Comparison of ENCODE assay signal across 11 cellular contexts in the genomic region with DNA sequence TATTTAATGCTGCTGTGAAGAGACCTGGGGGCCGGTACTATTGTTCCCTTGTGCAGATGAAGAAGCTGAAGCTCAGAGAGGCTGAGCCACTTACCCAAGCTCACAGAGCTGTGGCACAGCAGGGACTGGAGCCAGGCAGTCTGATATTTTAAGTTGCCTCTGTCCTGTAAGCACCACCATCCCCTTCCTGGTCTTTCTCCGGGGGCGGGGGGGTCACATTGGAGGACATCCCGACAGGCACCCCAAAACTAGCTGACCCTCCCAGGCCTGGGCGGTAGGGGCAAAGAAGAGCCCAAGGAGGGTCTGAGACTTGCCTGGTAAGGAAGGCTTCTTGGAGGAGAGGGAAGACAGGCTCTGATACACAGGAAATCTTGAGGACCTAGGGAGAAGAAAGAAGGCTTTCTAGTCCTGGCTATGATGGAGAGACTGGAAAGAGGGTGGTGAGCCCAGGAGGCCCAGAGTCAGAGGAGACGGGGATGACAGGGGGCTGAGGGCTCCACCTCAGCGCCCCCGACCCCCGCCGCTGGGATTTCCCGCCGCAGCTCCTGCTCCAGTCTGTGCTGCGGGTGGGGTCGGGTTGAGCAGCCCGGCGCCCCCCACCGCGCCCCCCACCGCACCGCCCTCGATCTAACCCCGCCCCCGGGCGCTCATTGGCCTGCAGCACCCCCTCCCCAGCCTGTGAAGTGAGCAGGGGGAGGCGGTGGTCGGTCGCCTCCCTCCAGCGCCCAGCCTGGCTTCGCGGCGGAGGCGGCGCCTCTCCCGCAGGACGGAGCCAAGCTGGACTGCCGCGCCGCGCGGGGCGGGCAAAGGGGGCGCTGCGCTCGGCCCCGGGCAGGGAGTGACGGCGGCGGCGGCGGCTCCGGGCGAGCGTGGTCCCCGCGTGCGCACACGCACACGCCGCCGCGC. TPM values are rescaled to one million over a fixed set of nuclear protein-coding genes. Genes with fewer than 3 reads are reported as not detected.
DNase-seq lines count a peak whose midpoint lies in the region; ATAC-seq and TF ChIP-seq lines count a peak whose summit lies in the region.
"Had no signal": no experiment of that assay in that cellular context is flagged by ENCODE, and none has a peak within 500 bp of the region (broad histone marks: within the 10 kb centered on the region; RNA-seq: fewer than 3 reads in every experiment).

Gene ADCYAP1R1, plus strand, starts transcription at position 711 of the 906 bp plus-strand sequence. CDS start 10,957 bp downstream, outside the sequence.

- ATAC-seq in aorta (ENCODE audit: low FRiP score) (peak; percentile 68), HG03342 (IDR thresholded peaks at IDR 0.05; ENCODE audit: unreplicated experiment) (no peak), GM18517 (IDR thresholded peaks at IDR 0.05; ENCODE audit: unreplicated experiment) (no peak)

- no peaks in the 10 kb centered on the region for H3K36me3 ChIP-seq in breast epithelium
- no peaks in the 10 kb centered on the region for H3K36me3 ChIP-seq in muscle layer of colon (ENCODE audit: insufficient read depth, low read length)
- H3K36me3 ChIP-seq in aorta (ENCODE audit: control insufficient read depth in 1 of 2, insufficient read depth in 2 of 2, low read length in 1 of 2) = no peaks in the 10 kb centered on the region

- BruUV-seq in MCF 10A (replicated peaks; lab: Mats Ljungman, UMichigan) = no TSS peak

- DNase-seq in breast epithelium (ENCODE audit: low spot score in 2 of 2) (no peak), MCF 10A (ENCODE audit: unreplicated experiment) (no peak), ecto neural progenitor cell (ENCODE audit: low spot score) (peak; percentile 86), aorta (no peak), HuH-7.5 (ENCODE audit: low spot score) (no peak)

- H3K36me3 Mint-ChIP-seq in MCF 10A (ENCODE audit: insufficient read depth, unreplicated experiment) = no peaks in the 10 kb centered on the region

- intact Hi-C loops in breast epithelium (cut with DNase I; ENCODE audit: low total_unique reads) = no loop called here
- intact Hi-C loops in MCF 10A (cut with micrococcal nuclease) = no loop called here
- intact Hi-C loops in aorta (cut with DNase I) = no loop called here

- H3K4me3 ChIP-seq in breast epithelium = peak within 1 kb of the TSS; percentile 49 to 68 (median 50)
- H3K4me3 ChIP-seq in muscle layer of colon (ENCODE audit: low read depth in 1 of 2, low read length in 2 of 2) = peak within 1 kb of the TSS; percentile 14 to 47
- H3K4me3 ChIP-seq in aorta (ENCODE audit: low read length in 2 of 2) = no peak within 1 kb of the TSS

- no peaks in the 10 kb centered on the region for H3K9me3 Mint-ChIP-seq in MCF 10A (ENCODE audit: unreplicated experiment)
- H3K9me3 Mint-ChIP-seq: T-helper 1 cell treated with Interleukin-12 subunit alpha and Interleukin-12 subunit beta and Interleukin-4 antibody, amounts not matched to agents 30 μg/mL and 1 μg/mL, for 36 hours had no signal

- H3K27ac Mint-ChIP-seq in MCF 10A (ENCODE audit: low read depth, unreplicated experiment) = no peak within 1 kb of the TSS
- H3K27ac Mint-ChIP-seq: T-helper 1 cell treated with Interleukin-12 subunit alpha and Interleukin-12 subunit beta and Interleukin-4 antibody, amounts not matched to agents 30 μg/mL and 1 μg/mL, for 36 hours had no signal

- CTCF ChIA-PET in MCF 10A (lab: Yijun Ruan, JAX) = interaction anchor here (0.8 kb wide), 1 partner anchor 71 kb away, joined by 3 read pairs; no protein-coding TSS in a partner anchor

- peaks cover 63% of the 10 kb centered on the region for H3K27me3 Mint-ChIP-seq in MCF 10A (ENCODE audit: insufficient read depth, unreplicated experiment)

- POLR2A ChIA-PET in MCF 10A (lab: Yijun Ruan, JAX) = no interaction called here

- H3K27me3 ChIP-seq in breast epithelium (peaks cover 0 to 38% of the 10 kb centered on the region in 2 donors), muscle layer of colon (ENCODE audit: control insufficient read depth in 1 of 2, insufficient read depth in 2 of 2, low read length in 2 of 2) (peaks cover 5 to 22% of the 10 kb centered on the region in 2 donors), aorta (ENCODE audit: control insufficient read depth in 1 of 2, insufficient read depth in 2 of 2, low read length in 1 of 2) (no peaks in the 10 kb centered on the region)

- H3K9ac ChIP-seq in muscle layer of colon (ENCODE audit: low read length) = no peak within 1 kb of the TSS

- TF ChIP-seq CTCF in breast epithelium (IDR thresholded peaks at IDR 0.05) = no peak
- TF ChIP-seq CTCF in MCF 10A (IDR thresholded peaks at IDR 0.05; ENCODE audit: unreplicated experiment) = no peak

- WGBS in aorta, 2 donors = 5 to 14% methylated on average over 21 to 61 of the region's 61 CpGs

- H3K4me1 ChIP-seq in breast epithelium = no peaks in the 10 kb centered on the region
- no peaks in the 10 kb centered on the region for H3K4me1 ChIP-seq in muscle layer of colon (ENCODE audit: insufficient read depth, low read length)
- no peaks in the 10 kb centered on the region for H3K4me1 ChIP-seq in aorta (ENCODE audit: control insufficient read depth in 1 of 2, insufficient read depth in 2 of 2, low read length in 2 of 2)

- no peak for TF ChIP-seq POLR2A in breast epithelium (IDR thresholded peaks at IDR 0.05)

- H3K4me3 Mint-ChIP-seq in MCF 10A (ENCODE audit: unreplicated experiment) = no peak within 1 kb of the TSS
- H3K4me3 Mint-ChIP-seq: T-helper 1 cell treated with Interleukin-12 subunit alpha and Interleukin-12 subunit beta and Interleukin-4 antibody, amounts not matched to agents 30 μg/mL and 1 μg/mL, for 36 hours had no signal

- no peaks in the 10 kb centered on the region for H3K4me1 Mint-ChIP-seq in MCF 10A (ENCODE audit: insufficient read depth, unreplicated experiment)

- peak within 1 kb of the TSS in 1 of 2 donors; percentile 45 for H3K27ac ChIP-seq in breast epithelium
- no peak within 1 kb of the TSS for H3K27ac ChIP-seq in muscle layer of colon (ENCODE audit: low read depth, low read length)
- no peak within 1 kb of the TSS for H3K27ac ChIP-seq in aorta (ENCODE audit: low read depth in 1 of 2, low read length in 2 of 2)
- H3K27ac ChIP-seq: C4-2B had no signal

- H3K9me3 ChIP-seq in breast epithelium (no peaks in the 10 kb centered on the region), muscle layer of colon (ENCODE audit: low read length) (no peaks in the 10 kb centered on the region), aorta (ENCODE audit: control insufficient read depth, low read length) (no peaks in the 10 kb centered on the region)

RNA-seq across cellular contexts. Expression of gene ADCYAP1R1, which starts in this region (rescaled TPM):
- total RNA-seq in breast epithelium (10 to 100 TPM in 1 of 3 donors, 1 to 10 TPM in 2; 2.6 to 19.7 (median 4.1) TPM), MCF 10A (2022) (not detected in 2 replicates), aorta (1 to 10 TPM; 1.1 to 6.1 TPM)
- not detected for polyA plus RNA-seq in aorta
- total RNA-seq: bronchial epithelial cell had no signal

Comparison
In these comparisons a context has a peak if more than half of its experiments do, and no peak if none do; other contexts are left out.
1. H3K4me3 ChIP-seq: peak in breast epithelium (3 of 3) and muscle layer of colon (2 of 2); none in aorta (0 of 2).